Comparison of ENCODE assay signal across 2 cellular contexts in the genomic region with DNA sequence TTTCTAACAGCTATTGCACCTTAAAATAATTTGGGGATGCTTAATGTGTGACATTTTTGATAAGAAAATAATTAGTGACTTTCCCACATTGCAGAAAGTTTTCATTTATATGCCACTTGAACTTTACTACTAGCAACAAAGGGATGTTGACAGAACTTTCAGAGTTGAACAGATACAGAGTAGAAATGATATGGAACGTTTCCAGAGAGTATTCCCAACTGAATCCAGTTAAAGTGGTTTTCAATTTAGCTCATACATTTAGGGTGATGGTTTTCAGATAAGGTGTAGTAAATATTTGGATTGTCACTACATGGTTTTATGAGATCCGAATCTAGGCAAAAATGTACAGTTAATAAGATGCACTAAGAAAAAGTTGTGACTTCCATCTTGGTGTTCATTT.
TF ChIP-seq lines count a peak whose summit lies in the region.

No MANE protein-coding gene starts in this region.

TF ChIP-seq in liver, 16 proteins besides CTCF, POLR2A, EP300 and RAD21:
- TF ChIP-seq, protein P1, sequence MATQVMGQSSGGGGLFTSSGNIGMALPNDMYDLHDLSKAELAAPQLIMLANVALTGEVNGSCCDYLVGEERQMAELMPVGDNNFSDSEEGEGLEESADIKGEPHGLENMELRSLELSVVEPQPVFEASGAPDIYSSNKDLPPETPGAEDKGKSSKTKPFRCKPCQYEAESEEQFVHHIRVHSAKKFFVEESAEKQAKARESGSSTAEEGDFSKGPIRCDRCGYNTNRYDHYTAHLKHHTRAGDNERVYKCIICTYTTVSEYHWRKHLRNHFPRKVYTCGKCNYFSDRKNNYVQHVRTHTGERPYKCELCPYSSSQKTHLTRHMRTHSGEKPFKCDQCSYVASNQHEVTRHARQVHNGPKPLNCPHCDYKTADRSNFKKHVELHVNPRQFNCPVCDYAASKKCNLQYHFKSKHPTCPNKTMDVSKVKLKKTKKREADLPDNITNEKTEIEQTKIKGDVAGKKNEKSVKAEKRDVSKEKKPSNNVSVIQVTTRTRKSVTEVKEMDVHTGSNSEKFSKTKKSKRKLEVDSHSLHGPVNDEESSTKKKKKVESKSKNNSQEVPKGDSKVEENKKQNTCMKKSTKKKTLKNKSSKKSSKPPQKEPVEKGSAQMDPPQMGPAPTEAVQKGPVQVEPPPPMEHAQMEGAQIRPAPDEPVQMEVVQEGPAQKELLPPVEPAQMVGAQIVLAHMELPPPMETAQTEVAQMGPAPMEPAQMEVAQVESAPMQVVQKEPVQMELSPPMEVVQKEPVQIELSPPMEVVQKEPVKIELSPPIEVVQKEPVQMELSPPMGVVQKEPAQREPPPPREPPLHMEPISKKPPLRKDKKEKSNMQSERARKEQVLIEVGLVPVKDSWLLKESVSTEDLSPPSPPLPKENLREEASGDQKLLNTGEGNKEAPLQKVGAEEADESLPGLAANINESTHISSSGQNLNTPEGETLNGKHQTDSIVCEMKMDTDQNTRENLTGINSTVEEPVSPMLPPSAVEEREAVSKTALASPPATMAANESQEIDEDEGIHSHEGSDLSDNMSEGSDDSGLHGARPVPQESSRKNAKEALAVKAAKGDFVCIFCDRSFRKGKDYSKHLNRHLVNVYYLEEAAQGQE (IDR thresholded peaks at IDR 0.05): no peak
- peak; percentile 27 for TF ChIP-seq FOXA2 (IDR thresholded peaks at IDR 0.05)
- no peak for TF ChIP-seq RXRA (IDR thresholded peaks at IDR 0.05)
- no peak for TF ChIP-seq HNF4G (IDR thresholded peaks at IDR 0.05)
- TF ChIP-seq HNF4A (conservative IDR thresholded peaks at IDR 0.05): peak; percentile 36 to 42
- no peak for TF ChIP-seq GABPA (IDR thresholded peaks at IDR 0.05 in 1 of 2, conservative IDR thresholded peaks at IDR 0.05 in 1 of 2)
- no peak for TF ChIP-seq TAF1 (conservative IDR thresholded peaks at IDR 0.05)
- no peak for TF ChIP-seq SP1 (IDR thresholded peaks at IDR 0.05)

TF ChIP-seq in HepG2, 621 proteins besides CTCF, POLR2A, EP300 and RAD21:
- TF ChIP-seq ZSCAN20 (CRISPR knock-in tag; IDR thresholded peaks at IDR 0.05; ENCODE audit: borderline replicate concordance) (no peak), TBL1XR1 (IDR thresholded peaks at IDR 0.05; ENCODE audit: borderline replicate concordance, low read length, partially characterized antibody) (no peak), ZSCAN25 (CRISPR knock-in tag; IDR thresholded peaks at IDR 0.05) (no peak), NCOA2 (CRISPR knock-in tag; IDR thresholded peaks at IDR 0.05) (no peak), KDM2A (CRISPR knock-in tag; IDR thresholded peaks at IDR 0.05; ENCODE audit: borderline replicate concordance, low read depth) (no peak), DNMT1 (CRISPR knock-in tag; IDR thresholded peaks at IDR 0.05) (no peak), SRF (IDR thresholded peaks at IDR 0.05; ENCODE audit: low read depth, low read length) (no peak), EZH2 (conservative IDR thresholded peaks at IDR 0.05; ENCODE audit: low read depth, low read length) (no peak), PCBP2 (optimal IDR thresholded peaks at IDR 0.05; ENCODE audit: low read depth, low read length, poor library complexity, severe bottlenecking) (no peak), KLF9 (CRISPR knock-in tag; IDR thresholded peaks at IDR 0.05; ENCODE audit: low read depth) (no peak), NONO (IDR thresholded peaks at IDR 0.05) (no peak), NONO (CRISPR knock-in tag; conservative IDR thresholded peaks at IDR 0.05) (no peak)
- TF ChIP-seq, protein P2, sequence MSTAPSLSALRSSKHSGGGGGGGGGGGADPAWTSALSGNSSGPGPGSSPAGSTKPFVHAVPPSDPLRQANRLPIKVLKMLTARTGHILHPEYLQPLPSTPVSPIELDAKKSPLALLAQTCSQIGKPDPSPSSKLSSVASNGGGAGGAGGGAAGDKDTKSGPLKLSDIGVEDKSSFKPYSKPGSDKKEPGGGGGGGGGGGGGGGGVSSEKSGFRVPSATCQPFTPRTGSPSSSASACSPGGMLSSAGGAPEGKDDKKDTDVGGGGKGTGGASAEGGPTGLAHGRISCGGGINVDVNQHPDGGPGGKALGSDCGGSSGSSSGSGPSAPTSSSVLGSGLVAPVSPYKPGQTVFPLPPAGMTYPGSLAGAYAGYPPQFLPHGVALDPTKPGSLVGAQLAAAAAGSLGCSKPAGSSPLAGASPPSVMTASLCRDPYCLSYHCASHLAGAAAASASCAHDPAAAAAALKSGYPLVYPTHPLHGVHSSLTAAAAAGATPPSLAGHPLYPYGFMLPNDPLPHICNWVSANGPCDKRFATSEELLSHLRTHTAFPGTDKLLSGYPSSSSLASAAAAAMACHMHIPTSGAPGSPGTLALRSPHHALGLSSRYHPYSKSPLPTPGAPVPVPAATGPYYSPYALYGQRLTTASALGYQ (CRISPR knock-in tag; IDR thresholded peaks at IDR 0.05): no peak
- TF ChIP-seq, protein P3, sequence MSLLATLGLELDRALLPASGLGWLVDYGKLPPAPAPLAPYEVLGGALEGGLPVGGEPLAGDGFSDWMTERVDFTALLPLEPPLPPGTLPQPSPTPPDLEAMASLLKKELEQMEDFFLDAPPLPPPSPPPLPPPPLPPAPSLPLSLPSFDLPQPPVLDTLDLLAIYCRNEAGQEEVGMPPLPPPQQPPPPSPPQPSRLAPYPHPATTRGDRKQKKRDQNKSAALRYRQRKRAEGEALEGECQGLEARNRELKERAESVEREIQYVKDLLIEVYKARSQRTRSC (CRISPR knock-in tag; IDR thresholded peaks at IDR 0.05; ENCODE audit: low read depth): no peak
- TF ChIP-seq, protein P4, sequence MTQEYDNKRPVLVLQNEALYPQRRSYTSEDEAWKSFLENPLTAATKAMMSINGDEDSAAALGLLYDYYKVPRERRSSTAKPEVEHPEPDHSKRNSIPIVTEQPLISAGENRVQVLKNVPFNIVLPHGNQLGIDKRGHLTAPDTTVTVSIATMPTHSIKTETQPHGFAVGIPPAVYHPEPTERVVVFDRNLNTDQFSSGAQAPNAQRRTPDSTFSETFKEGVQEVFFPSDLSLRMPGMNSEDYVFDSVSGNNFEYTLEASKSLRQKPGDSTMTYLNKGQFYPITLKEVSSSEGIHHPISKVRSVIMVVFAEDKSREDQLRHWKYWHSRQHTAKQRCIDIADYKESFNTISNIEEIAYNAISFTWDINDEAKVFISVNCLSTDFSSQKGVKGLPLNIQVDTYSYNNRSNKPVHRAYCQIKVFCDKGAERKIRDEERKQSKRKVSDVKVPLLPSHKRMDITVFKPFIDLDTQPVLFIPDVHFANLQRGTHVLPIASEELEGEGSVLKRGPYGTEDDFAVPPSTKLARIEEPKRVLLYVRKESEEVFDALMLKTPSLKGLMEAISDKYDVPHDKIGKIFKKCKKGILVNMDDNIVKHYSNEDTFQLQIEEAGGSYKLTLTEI (CRISPR knock-in tag; conservative IDR thresholded peaks at IDR 0.05): no peak
- TF ChIP-seq, protein P5, sequence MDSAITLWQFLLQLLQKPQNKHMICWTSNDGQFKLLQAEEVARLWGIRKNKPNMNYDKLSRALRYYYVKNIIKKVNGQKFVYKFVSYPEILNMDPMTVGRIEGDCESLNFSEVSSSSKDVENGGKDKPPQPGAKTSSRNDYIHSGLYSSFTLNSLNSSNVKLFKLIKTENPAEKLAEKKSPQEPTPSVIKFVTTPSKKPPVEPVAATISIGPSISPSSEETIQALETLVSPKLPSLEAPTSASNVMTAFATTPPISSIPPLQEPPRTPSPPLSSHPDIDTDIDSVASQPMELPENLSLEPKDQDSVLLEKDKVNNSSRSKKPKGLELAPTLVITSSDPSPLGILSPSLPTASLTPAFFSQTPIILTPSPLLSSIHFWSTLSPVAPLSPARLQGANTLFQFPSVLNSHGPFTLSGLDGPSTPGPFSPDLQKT (CRISPR knock-in tag; IDR thresholded peaks at IDR 0.05; ENCODE audit: borderline replicate concordance): no peak
- TF ChIP-seq, protein P6, sequence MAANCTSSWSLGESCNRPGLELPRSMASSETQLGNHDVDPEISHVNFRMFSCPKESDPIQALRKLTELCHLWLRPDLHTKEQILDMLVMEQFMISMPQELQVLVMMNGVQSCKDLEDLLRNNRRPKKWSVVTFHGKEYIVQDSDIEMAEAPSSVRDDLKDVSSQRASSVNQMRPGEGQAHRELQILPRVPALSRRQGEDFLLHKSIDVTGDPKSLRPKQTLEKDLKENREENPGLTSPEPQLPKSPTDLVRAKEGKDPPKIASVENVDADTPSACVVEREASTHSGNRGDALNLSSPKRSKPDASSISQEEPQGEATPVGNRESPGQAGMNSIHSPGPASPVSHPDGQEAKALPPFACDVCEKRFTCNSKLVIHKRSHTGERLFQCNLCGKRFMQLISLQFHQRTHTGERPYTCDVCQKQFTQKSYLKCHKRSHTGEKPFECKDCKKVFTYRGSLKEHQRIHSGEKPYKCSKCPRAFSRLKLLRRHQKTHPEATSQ (CRISPR knock-in tag; IDR thresholded peaks at IDR 0.05; ENCODE audit: borderline replicate concordance): no peak
- TF ChIP-seq, protein P7, sequence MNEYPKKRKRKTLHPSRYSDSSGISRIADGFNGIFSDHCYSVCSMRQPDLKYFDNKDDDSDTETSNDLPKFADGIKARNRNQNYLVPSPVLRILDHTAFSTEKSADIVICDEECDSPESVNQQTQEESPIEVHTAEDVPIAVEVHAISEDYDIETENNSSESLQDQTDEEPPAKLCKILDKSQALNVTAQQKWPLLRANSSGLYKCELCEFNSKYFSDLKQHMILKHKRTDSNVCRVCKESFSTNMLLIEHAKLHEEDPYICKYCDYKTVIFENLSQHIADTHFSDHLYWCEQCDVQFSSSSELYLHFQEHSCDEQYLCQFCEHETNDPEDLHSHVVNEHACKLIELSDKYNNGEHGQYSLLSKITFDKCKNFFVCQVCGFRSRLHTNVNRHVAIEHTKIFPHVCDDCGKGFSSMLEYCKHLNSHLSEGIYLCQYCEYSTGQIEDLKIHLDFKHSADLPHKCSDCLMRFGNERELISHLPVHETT (CRISPR knock-in tag; conservative IDR thresholded peaks at IDR 0.05): no peak
- TF ChIP-seq, protein P8, sequence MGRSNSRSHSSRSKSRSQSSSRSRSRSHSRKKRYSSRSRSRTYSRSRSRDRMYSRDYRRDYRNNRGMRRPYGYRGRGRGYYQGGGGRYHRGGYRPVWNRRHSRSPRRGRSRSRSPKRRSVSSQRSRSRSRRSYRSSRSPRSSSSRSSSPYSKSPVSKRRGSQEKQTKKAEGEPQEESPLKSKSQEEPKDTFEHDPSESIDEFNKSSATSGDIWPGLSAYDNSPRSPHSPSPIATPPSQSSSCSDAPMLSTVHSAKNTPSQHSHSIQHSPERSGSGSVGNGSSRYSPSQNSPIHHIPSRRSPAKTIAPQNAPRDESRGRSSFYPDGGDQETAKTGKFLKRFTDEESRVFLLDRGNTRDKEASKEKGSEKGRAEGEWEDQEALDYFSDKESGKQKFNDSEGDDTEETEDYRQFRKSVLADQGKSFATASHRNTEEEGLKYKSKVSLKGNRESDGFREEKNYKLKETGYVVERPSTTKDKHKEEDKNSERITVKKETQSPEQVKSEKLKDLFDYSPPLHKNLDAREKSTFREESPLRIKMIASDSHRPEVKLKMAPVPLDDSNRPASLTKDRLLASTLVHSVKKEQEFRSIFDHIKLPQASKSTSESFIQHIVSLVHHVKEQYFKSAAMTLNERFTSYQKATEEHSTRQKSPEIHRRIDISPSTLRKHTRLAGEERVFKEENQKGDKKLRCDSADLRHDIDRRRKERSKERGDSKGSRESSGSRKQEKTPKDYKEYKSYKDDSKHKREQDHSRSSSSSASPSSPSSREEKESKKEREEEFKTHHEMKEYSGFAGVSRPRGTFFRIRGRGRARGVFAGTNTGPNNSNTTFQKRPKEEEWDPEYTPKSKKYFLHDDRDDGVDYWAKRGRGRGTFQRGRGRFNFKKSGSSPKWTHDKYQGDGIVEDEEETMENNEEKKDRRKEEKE (IDR thresholded peaks at IDR 0.05): no peak
TF ChIP-seq in HepG2: peak in this region for 0.
